Comparison of ENCODE assay signal across 25 cellular contexts in genomic region chr7:46059308-46060020, GRCh38.
DNase-seq lines count a peak whose midpoint lies in the region; ATAC-seq and TF ChIP-seq lines count a peak whose summit lies in the region.
"Had no signal": no experiment of that assay in that cellular context is flagged by ENCODE, and none has a peak within 500 bp of the region (broad histone marks: within the 10 kb centered on the region; RNA-seq: fewer than 3 reads in every experiment).

No MANE protein-coding gene starts in this region.

- H3K14ac ChIP-seq in trophoblast cell (ENCODE audit: low read length): peak overlapping the region; percentile 10

- no peaks in the 10 kb centered on the region for H3K79me2 ChIP-seq in trophoblast cell (ENCODE audit: control insufficient read depth, insufficient read depth, low read length, poor library complexity)

- H2AFZ ChIP-seq in trophoblast cell (ENCODE audit: insufficient read depth, low read length, poor library complexity): no peak overlapping the region

- no peak for ATAC-seq in GM18870 (IDR thresholded peaks at IDR 0.05; ENCODE audit: unreplicated experiment)
- ATAC-seq: A549; activated CD8-positive, alpha-beta T cell treated with anti-CD3 and anti-CD28 coated beads for 36 hours; stimulated activated naive CD8-positive, alpha-beta T cell treated with anti-CD3 and anti-CD28 coated beads, Interleukin-15, amount 100 ng/mL, for 72 hours had no signal

- CTCF ChIA-PET in HEK293T (lab: Yijun Ruan, JAX): interaction anchor here (0.6 kb wide), 1 partner anchor 10 kb away, joined by 3 read pairs; no protein-coding TSS in a partner anchor

- no peak overlapping the region for H2BK5ac ChIP-seq in trophoblast cell (ENCODE audit: low read depth, low read length, poor library complexity)

- H3K9me3 ChIP-seq in adipocyte (ENCODE audit: control insufficient read depth, low read length) (no peaks in the 10 kb centered on the region), left ventricle myocardium inferior (replicated peaks) (no peaks in the 10 kb centered on the region), trophoblast cell (ENCODE audit: insufficient read depth, low read depth, low read length) (peaks cover 3% of the 10 kb centered on the region)
- H3K9me3 ChIP-seq: A549, BE2C had no signal

- H3K23ac ChIP-seq in trophoblast cell (ENCODE audit: low read length): no peak overlapping the region

- H3K18ac ChIP-seq in trophoblast cell (ENCODE audit: low read length): no peak overlapping the region

- H3K4ac ChIP-seq in trophoblast cell (ENCODE audit: low read depth, low read length): no peak overlapping the region

- H3K79me1 ChIP-seq in trophoblast cell (ENCODE audit: low read length): peaks cover 11% of the 10 kb centered on the region

- peak overlapping the region; percentile 35 for H2BK12ac ChIP-seq in trophoblast cell (ENCODE audit: low read length)

- H3K36me3 ChIP-seq in adipocyte (ENCODE audit: control insufficient read depth, insufficient read depth, low read length, severe bottlenecking): no peaks in the 10 kb centered on the region
- no peaks in the 10 kb centered on the region for H3K36me3 ChIP-seq in left ventricle myocardium inferior
- peaks cover 0 to 2% of the 10 kb centered on the region in 2 experiments for H3K36me3 ChIP-seq in trophoblast cell (ENCODE audit: control insufficient read depth in 1 of 2, insufficient read depth in 2 of 2, low read length in 2 of 2)
- H3K36me3 ChIP-seq: BE2C, tibial nerve had no signal

- H3K9ac ChIP-seq in adipocyte (ENCODE audit: low read length): peak overlapping the region; percentile 15
- no peak overlapping the region for H3K9ac ChIP-seq in trophoblast cell (ENCODE audit: low read length)

- no peak overlapping the region for H3K4me2 ChIP-seq in trophoblast cell (ENCODE audit: low read length)
- H3K4me2 ChIP-seq: A549 had no signal

- intact Hi-C loops in left ventricle myocardium inferior (cut with micrococcal nuclease): no loop called here

- no peak overlapping the region for H2AK5ac ChIP-seq in trophoblast cell (ENCODE audit: low read length)

- TF ChIP-seq CTCF in AG10803 (conservative IDR thresholded peaks at IDR 0.05; ENCODE audit: low read length) (no peak), left ventricle myocardium inferior (IDR thresholded peaks at IDR 0.05; ENCODE audit: borderline replicate concordance) (no peak), foreskin fibroblast (IDR thresholded peaks at IDR 0.05; ENCODE audit: low read depth, low read length) (no peak)

- H3K4me1 ChIP-seq in adipocyte (ENCODE audit: control insufficient read depth, insufficient read depth, low read length) (peaks cover 32% of the 10 kb centered on the region), left ventricle myocardium inferior (peaks cover 9% of the 10 kb centered on the region), trophoblast cell (ENCODE audit: control insufficient read depth in 1 of 2, insufficient read depth in 2 of 2, low read length in 2 of 2) (no peaks in the 10 kb centered on the region)
- H3K4me1 ChIP-seq: A549, BE2C had no signal

- no peak overlapping the region for H2BK120ac ChIP-seq in trophoblast cell (ENCODE audit: insufficient read depth, low read length, poor library complexity)

- peak overlapping the region; percentile 40 for H4K91ac ChIP-seq in trophoblast cell (ENCODE audit: low read depth, low read length)

- H3K27me3 ChIP-seq in adipocyte (replicated peaks; ENCODE audit: control insufficient read depth, insufficient read depth, low read length) (no peaks in the 10 kb centered on the region), left ventricle myocardium inferior (ENCODE audit: low read depth) (no peaks in the 10 kb centered on the region), trophoblast cell (ENCODE audit: insufficient read depth, low read length) (no peaks in the 10 kb centered on the region)
- H3K27me3 ChIP-seq: BE2C, tibial nerve had no signal

- H4K8ac ChIP-seq in trophoblast cell (ENCODE audit: low read depth, low read length): no peak overlapping the region

- peak; percentile 86 for DNase-seq in AG10803 (ENCODE audit: low read depth)
- DNase-seq in adipocyte (ENCODE audit: low read depth): no peak
- DNase-seq in left ventricle myocardium inferior: peak; percentile 30
- no peak for DNase-seq in trophoblast cell
- no peak for DNase-seq in HEK293T (ENCODE audit: extremely low spot score)
- DNase-seq in NCI-H2081 (lab: John Stamatoyannopoulos, UW): no peak
- DNase-seq in foreskin fibroblast: no peak
- DNase-seq: activated CD8-positive, alpha-beta T cell treated with anti-CD3 and anti-CD28 coated beads for 36 hours; BE2C; CD8-positive, alpha-beta memory T cell; DMS 273 treated with DMSO at 0.1 percent for 48 hours; head of caudate nucleus; KG1; MM.1S; NCI-H1417; NCI-H2081 treated with DMSO at 0.1 percent for 48 hours; NCI-H748 treated with DMSO at 0.1 percent for 48 hours; RPMI8226; stimulated activated naive CD8-positive, alpha-beta T cell treated with anti-CD3 and anti-CD28 coated beads, Interleukin-15, amount 100 ng/mL, for 72 hours; T-helper 2 cell had no signal

- no peak overlapping the region for H3K27ac ChIP-seq in left ventricle myocardium inferior (replicated peaks)
- no peak overlapping the region for H3K27ac ChIP-seq in trophoblast cell (ENCODE audit: low read depth, low read length)
- H3K27ac ChIP-seq: A549, SK-N-MC, tibial nerve had no signal

- H4K12ac ChIP-seq in trophoblast cell (ENCODE audit: low read depth, low read length): no peak overlapping the region

- H3K4me3 ChIP-seq in AG10803 (ENCODE audit: low read length) (no peak overlapping the region), adipocyte (ENCODE audit: low read length) (no peak overlapping the region), left ventricle myocardium inferior (no peak overlapping the region), trophoblast cell (ENCODE audit: low read depth, low read length) (no peak overlapping the region), foreskin fibroblast (ENCODE audit: low read depth in 1 of 2, low read length in 2 of 2) (no peak overlapping the region)
- H3K4me3 ChIP-seq: A549, SK-N-MC, skin epidermis, tibial nerve had no signal

- WGBS in trophoblast cell (ENCODE audit: extremely low coverage, insufficient coverage, insufficient read length): no CpG with 5 or more reads among the region's 7 CpGs

- POLR2A ChIA-PET in HEK293T (lab: Yijun Ruan, JAX): no interaction called here

TF ChIP-seq in HEK293T, 16 proteins besides CTCF, POLR2A, EP300 and RAD21:
- TF ChIP-seq LEF1 (IDR thresholded peaks at IDR 0.05; ENCODE audit: borderline replicate concordance): no peak
- TF ChIP-seq L3MBTL2 (conservative IDR thresholded peaks at IDR 0.05): no peak
- no peak for TF ChIP-seq SUZ12 (IDR thresholded peaks at IDR 0.05)
- TF ChIP-seq HDGF (IDR thresholded peaks at IDR 0.05; ENCODE audit: borderline replicate concordance): no peak
- no peak for TF ChIP-seq FOXM1 (IDR thresholded peaks at IDR 0.05; ENCODE audit: borderline replicate concordance)
- no peak for TF ChIP-seq NFRKB (IDR thresholded peaks at IDR 0.05)
- no peak for TF ChIP-seq ZNF384 (IDR thresholded peaks at IDR 0.05)
- TF ChIP-seq TARDBP (IDR thresholded peaks at IDR 0.05): no peak
- no peak for TF ChIP-seq FOXK2 (IDR thresholded peaks at IDR 0.05)
- TF ChIP-seq ARNT (IDR thresholded peaks at IDR 0.05): no peak
- TF ChIP-seq PKNOX1 (IDR thresholded peaks at IDR 0.05): no peak
- no peak for TF ChIP-seq CTBP1 (IDR thresholded peaks at IDR 0.05; ENCODE audit: borderline replicate concordance)
- no peak for TF ChIP-seq ELF4 (IDR thresholded peaks at IDR 0.05)
- TF ChIP-seq FOXA1 (IDR thresholded peaks at IDR 0.05): no peak
- no peak for TF ChIP-seq BHLHE40 (IDR thresholded peaks at IDR 0.05; ENCODE audit: borderline replicate concordance)
- no peak for TF ChIP-seq SP1 (IDR thresholded peaks at IDR 0.05)
TF ChIP-seq in HEK293T: peak in this region for 0.

Comparison
In these comparisons a context has a peak if more than half of its experiments do, and no peak if none do; other contexts are left out.
1. DNase-seq: peak in AG10803 (single experiment) and left ventricle myocardium inferior (single experiment); none in adipocyte (single experiment), trophoblast cell (0 of 2), HEK293T (single experiment), NCI-H2081 (0 of 2) and foreskin fibroblast (0 of 2).